Comparison of ENCODE assay signal across 7 cellular contexts in the genomic region with DNA sequence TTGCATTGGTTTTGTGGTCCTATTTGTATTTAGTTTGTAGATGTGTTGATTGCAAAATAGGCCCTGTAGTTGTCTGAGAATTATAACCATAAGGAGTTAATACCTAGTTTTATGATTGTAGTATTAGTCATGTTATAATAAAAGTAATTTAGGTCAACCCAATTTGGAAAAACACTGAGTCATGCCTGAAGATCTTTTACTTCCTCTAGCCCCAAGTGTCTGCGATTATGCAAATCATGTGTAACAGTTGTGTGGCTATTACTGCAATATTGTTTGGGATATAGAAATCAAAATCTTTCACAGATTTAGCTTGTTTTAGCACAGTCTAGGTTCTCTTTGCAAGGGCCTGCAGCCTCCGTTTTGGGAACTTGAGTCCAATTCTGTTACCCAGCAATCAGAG. TPM values are rescaled to one million over a fixed set of nuclear protein-coding genes. Genes with fewer than 3 reads are reported as not detected.
DNase-seq lines count a peak whose midpoint lies in the region; ATAC-seq lines count a peak whose summit lies in the region.

No MANE protein-coding gene starts in this region.

- no peaks in the 10 kb centered on the region for H3K9me3 ChIP-seq in aorta (ENCODE audit: control insufficient read depth, low read length)

- H3K27me3 ChIP-seq in aorta (ENCODE audit: control insufficient read depth in 1 of 2, insufficient read depth in 2 of 2, low read length in 1 of 2), result no peaks in the 10 kb centered on the region

- ATAC-seq in GM18867 (IDR thresholded peaks at IDR 0.05; ENCODE audit: unreplicated experiment), result peak; percentile 90
- ATAC-seq in HG02938 (IDR thresholded peaks at IDR 0.05; ENCODE audit: unreplicated experiment), result peak; percentile 75
- ATAC-seq in Right ventricle myocardium superior (ENCODE audit: poor library complexity), result peak; percentile 64
- ATAC-seq in aorta (ENCODE audit: low FRiP score), result peak; percentile 89

- no peaks in the 10 kb centered on the region for H3K36me3 ChIP-seq in aorta (ENCODE audit: control insufficient read depth in 1 of 2, insufficient read depth in 2 of 2, low read length in 1 of 2)

- H3K4me3 ChIP-seq in aorta (ENCODE audit: low read length in 2 of 2), result no peak overlapping the region

- peak; percentile 17 for DNase-seq in SIG-M5 (lab: John Stamatoyannopoulos, UW)
- no peak for DNase-seq in Right ventricle myocardium superior
- no peak for DNase-seq in aorta
- DNase-seq in globus pallidus (ENCODE audit: low spot score), result no peak
- no peak for DNase-seq in activated T-cell treated with anti-CD3 and anti-CD28 coated beads for 4 hours

- H3K4me1 ChIP-seq in aorta (ENCODE audit: control insufficient read depth in 1 of 2, insufficient read depth in 2 of 2, low read length in 2 of 2), result no peaks in the 10 kb centered on the region

- peak overlapping the region; percentile 17 to 85 for H3K27ac ChIP-seq in aorta (ENCODE audit: low read depth in 1 of 2, low read length in 2 of 2)

- WGBS in aorta, 2 donors, result 2% methylated on average over 2 of the region's 2 CpGs

- intact Hi-C loops in Right ventricle myocardium superior (cut with DNase I), result no loop called here
- intact Hi-C loops in aorta (cut with DNase I), result loop anchor here in 1 of 2 donors (2.0 kb wide), 1 partner anchor 38 kb away; no protein-coding TSS in a partner anchor

RNA-seq across cellular contexts. Expression of a gene that starts 12.6 kb away (rescaled TPM):
- total RNA-seq in Right ventricle myocardium superior (8.3 TPM), aorta (10 to 100 TPM in 1 of 2 donors, 1 to 10 TPM in 1; 8.4 to 11.7 TPM)
- polyA plus RNA-seq in aorta, result 1 to 10 TPM; 6.1 to 7.8 TPM

RNA-seq across cellular contexts. Expression of a gene that starts 37.1 kb away (rescaled TPM):
- total RNA-seq in Right ventricle myocardium superior (34.3 TPM), aorta (100 to 1,000 TPM; 183 to 204 TPM)
- polyA plus RNA-seq in aorta, result 10 to 100 TPM; 38.6 to 83.4 TPM
